9 cellular contexts compared by ENCODE assay signal in genomic region chr2:98731709-98732349, GRCh38. TPM values are rescaled to one million over a fixed set of nuclear protein-coding genes. Genes with fewer than 3 reads are reported as not detected.
DNase-seq lines count a peak whose midpoint lies in the region; ATAC-seq, FAIRE-seq and TF ChIP-seq lines count a peak whose summit lies in the region.
"Had no signal": no experiment of that assay in that cellular context is flagged by ENCODE, and none has a peak within 500 bp of the region (broad histone marks: within the 10 kb centered on the region; RNA-seq: fewer than 3 reads in every experiment).

No MANE protein-coding gene starts in this region.

- no peaks in the 10 kb centered on the region for H3K4me1 ChIP-seq in A673 (ENCODE audit: insufficient read depth, low read length, poor library complexity, severe bottlenecking)
- peaks cover 0 to 14% of the 10 kb centered on the region in 2 experiments; a peak in 3 of 5 replicates for H3K4me1 ChIP-seq in K562 (replicated peaks in 1 of 2; ENCODE audit: control insufficient read depth in 2 of 2, insufficient read depth in 2 of 2, low read length in 2 of 2)
- no peaks in the 10 kb centered on the region for H3K4me1 ChIP-seq in mesendoderm (ENCODE audit: control insufficient read depth, low read depth, low read length)

- WGBS in K562 (ENCODE audit: insufficient coverage, low coverage, missing lambda C conversion rate): 21% methylated on average over 13 of the region's 13 CpGs
- WGBS in mesendoderm (ENCODE audit: extremely low coverage, insufficient coverage, low lambda C conversion rate): no CpG with 5 or more reads among the region's 13 CpGs

- H3K27me3 ChIP-seq in A673 (replicated peaks; ENCODE audit: insufficient read depth, low read depth, low read length, poor library complexity) (peaks cover 60% of the 10 kb centered on the region), HL-60 (ENCODE audit: insufficient read depth, poor library complexity, severe bottlenecking) (no peaks in the 10 kb centered on the region), K562 (ENCODE audit: control insufficient read depth in 2 of 2, insufficient read depth in 2 of 2, low read length in 2 of 2) (peaks cover 13 to 15% of the 10 kb centered on the region in 2 experiments), mesendoderm (ENCODE audit: insufficient read depth, low read length, poor library complexity) (peaks cover 16% of the 10 kb centered on the region)

- no peak for TF ChIP-seq RAD21 in K562 (CRISPR knock-in tag; conservative IDR thresholded peaks at IDR 0.05 in 1 of 2, IDR thresholded peaks at IDR 0.05 in 1 of 2)

- peak overlapping the region; percentile 37 for H3K4ac ChIP-seq in mesendoderm (ENCODE audit: low read depth, low read length)

- no peak overlapping the region for H2BK120ac ChIP-seq in mesendoderm (ENCODE audit: low read depth, low read length)

- H3K56ac ChIP-seq in mesendoderm (ENCODE audit: low read length): peak overlapping the region; percentile 52

- no peak overlapping the region for H3K27ac ChIP-seq in A673 (ENCODE audit: low read depth, low read length, poor library complexity, severe bottlenecking)
- H3K27ac ChIP-seq in HL-60 (replicated peaks): peak overlapping the region; percentile 82
- H3K27ac ChIP-seq in K562 (ENCODE audit: extremely low read depth, low read depth, low read length): no peak overlapping the region
- no peak overlapping the region for H3K27ac ChIP-seq in mesendoderm (ENCODE audit: low read depth, low read length)
- H3K27ac ChIP-seq: epithelial cell of prostate had no signal

- POLR2A ChIA-PET in A673 (lab: Charles Lee; ENCODE audit: low non-redundant PET): no interaction called here
- POLR2A ChIA-PET in K562 (lab: Yijun Ruan, JAX): interaction anchor here (1.1 kb wide), 1 partner anchor 124 kb away, joined by 3 read pairs; no protein-coding TSS in a partner anchor

- TF ChIP-seq CTCF in A673 (conservative IDR thresholded peaks at IDR 0.05; ENCODE audit: low read depth, low read length): no peak
- TF ChIP-seq CTCF in HL-60 (IDR thresholded peaks at IDR 0.05; ENCODE audit: insufficient read depth, low read length): no peak
- TF ChIP-seq CTCF in K562 (IDR thresholded peaks at IDR 0.05 in 2 of 3, conservative IDR thresholded peaks at IDR 0.05 in 1 of 3; ENCODE audit: insufficient read depth in 2 of 3, low read depth in 1 of 3, low read length in 3 of 3): no peak

- no peak overlapping the region for H2BK15ac ChIP-seq in mesendoderm (replicated peaks; ENCODE audit: low read depth)

- intact Hi-C loops in A673 (cut with micrococcal nuclease; ENCODE audit: unreplicated experiment): no loop called here
- intact Hi-C loops in K562 (cut with micrococcal nuclease): no loop called here

- TF ChIP-seq EP300 in K562 (IDR thresholded peaks at IDR 0.05; ENCODE audit: low read length): no peak

- no peak overlapping the region for H4K5ac ChIP-seq in mesendoderm (ENCODE audit: low read length)

- DNase-seq in A673 (ENCODE audit: low spot score) (no peak), HL-60 (ENCODE audit: low read depth in 1 of 2, low spot score in 1 of 2) (peak in 1 of 2 experiments; percentile 49), K562 (ENCODE audit: extremely low read depth in 1 of 4, low spot score in 3 of 4) (no peak), mesendoderm (no peak), germinal center (ENCODE audit: low spot score) (no peak), kidney tubule cell (ENCODE audit: low spot score) (no peak), GDM1 (lab: John Stamatoyannopoulos, UW) (no peak)
- DNase-seq in stimulated activated CD4-positive, alpha-beta T cell treated with anti-CD3 and anti-CD28 coated beads, Interleukin-4, amount 100 ng/mL, for 4 hours: no peak

- H3K18ac ChIP-seq in mesendoderm (ENCODE audit: low read length): peak overlapping the region; percentile 64

- CTCF ChIA-PET in A673 (lab: Charles Lee) (no interaction called here), K562 (lab: Yijun Ruan, JAX; ENCODE audit: low intra/inter-chr PET ratio) (no interaction called here)

- H3K4me3 ChIP-seq in A673 (ENCODE audit: low read depth, low read length, poor library complexity, severe bottlenecking) (peak overlapping the region; percentile 46), HL-60 (replicated peaks; ENCODE audit: insufficient read depth, low read length) (peak overlapping the region; percentile 58), K562 (peak overlapping the region; percentile 41; the same call in 1 of the 2 replicates), mesendoderm (ENCODE audit: low read length) (peak overlapping the region; percentile 11)

- BruUV-seq in A673 (replicated peaks; lab: Mats Ljungman, UMichigan): no TSS peak
- BruUV-seq in K562 (replicated peaks; lab: Mats Ljungman, UMichigan): no TSS peak

- H2AFZ ChIP-seq in K562 (ENCODE audit: low read depth, low read length): peak overlapping the region; percentile 55

- no peak for ATAC-seq in K562

- in situ Hi-C loops in K562 (cut with MboI): no loop called here

- H3K9ac ChIP-seq in K562 (ENCODE audit: insufficient read depth in 1 of 2, low read depth in 2 of 2, low read length in 2 of 2) (peak overlapping the region in 1 of 2 experiments; percentile 76; a peak in 1 of 4 replicates), mesendoderm (ENCODE audit: low read length) (peak overlapping the region; percentile 37)

- H3K36me3 ChIP-seq in A673 (ENCODE audit: insufficient read depth, low read length, poor library complexity, severe bottlenecking): no peaks in the 10 kb centered on the region
- H3K36me3 ChIP-seq in K562 (ENCODE audit: control insufficient read depth, insufficient read depth, low read length): no peaks in the 10 kb centered on the region
- no peaks in the 10 kb centered on the region for H3K36me3 ChIP-seq in mesendoderm (ENCODE audit: control insufficient read depth, insufficient read depth, low read length)

- H4K8ac ChIP-seq in mesendoderm (ENCODE audit: low read depth, low read length): no peak overlapping the region

- no peak overlapping the region for H2BK5ac ChIP-seq in mesendoderm (ENCODE audit: low read length)

- no peak for FAIRE-seq in K562 (lab: Jason Lieb, UNC)

- H3K79me2 ChIP-seq in K562 (ENCODE audit: control insufficient read depth, insufficient read depth, low read length) (no peaks in the 10 kb centered on the region), mesendoderm (ENCODE audit: control insufficient read depth, insufficient read depth, low read length) (no peaks in the 10 kb centered on the region)

- no peaks in the 10 kb centered on the region for H3K9me1 ChIP-seq in K562 (ENCODE audit: control insufficient read depth, insufficient read depth, low read length)

- H3K79me1 ChIP-seq in mesendoderm (ENCODE audit: low read length): no peaks in the 10 kb centered on the region

- H4K20me1 ChIP-seq in K562 (replicated peaks; ENCODE audit: control insufficient read depth, insufficient read depth, low read length): no peaks in the 10 kb centered on the region

- H3K4me2 ChIP-seq in K562 (ENCODE audit: insufficient read depth, low read length) (no peak overlapping the region), mesendoderm (ENCODE audit: low read length) (peak overlapping the region; percentile 46)

- no peaks in the 10 kb centered on the region for H3K9me3 ChIP-seq in A673 (ENCODE audit: low read depth, low read length, poor library complexity, severe bottlenecking)
- no peaks in the 10 kb centered on the region for H3K9me3 ChIP-seq in K562 (replicated peaks; ENCODE audit: control insufficient read depth, insufficient read depth, low read depth, low read length)

- H2AK5ac ChIP-seq in mesendoderm (ENCODE audit: low read length): no peak overlapping the region

- TF ChIP-seq POLR2A in K562 (conservative IDR thresholded peaks at IDR 0.05): no peak

- no peak overlapping the region for H3K23ac ChIP-seq in mesendoderm (ENCODE audit: low read length)

TF ChIP-seq in K562, 482 proteins besides CTCF, POLR2A, EP300 and RAD21 (continues in another document):
- TF ChIP-seq TCF7L2 (IDR thresholded peaks at IDR 0.05; ENCODE audit: low read depth, low read length) (no peak), GTF2E2 (tag; IDR thresholded peaks at IDR 0.05) (no peak), ZNF507 (tag; conservative IDR thresholded peaks at IDR 0.05) (no peak), HMGXB4 (CRISPR knock-in tag; IDR thresholded peaks at IDR 0.05) (no peak), SP2 (IDR thresholded peaks at IDR 0.05; ENCODE audit: extremely low read depth, low read depth, low read length, poor library complexity, severe bottlenecking) (no peak)

RNA-seq across cellular contexts. Expression of gene MGAT4A, which starts 0.9 kb away (rescaled TPM):
- total RNA-seq in A673 (2021): 0.09 and 0.39 TPM in 2 replicates
- total RNA-seq in K562 (2011; cell fraction: chromatin; rRNA removed; ENCODE audit: low replicate concordance): 0.09 and 1.2 TPM in 2 replicates
- under 0.01 TPM in 1 of 2 replicates, not detected in the other for total RNA-seq in K562 (2011; cell fraction: nucleolus; rRNA removed)
- total RNA-seq in K562 (2011; cell fraction: nucleoplasm; rRNA removed): 0.15 and 0.29 TPM in 2 replicates
- 0.53 TPM in 1 of 2 replicates, not detected in the other for total RNA-seq in K562 (2014; rRNA removed)
- 0.18 and 0.67 TPM in 2 replicates for total RNA-seq in K562 (2014; rRNA removed; fragmentation: Illumina TruSeq; extraction: Trizol)
- 0.08 and 0.11 TPM in 2 replicates for total RNA-seq in K562 (2015; rRNA removed; fragmentation: Illumina TruSeq; extraction: Trizol)
- total RNA-seq in K562 (2021): 0.35 and 0.38 TPM in 2 replicates
- polyA plus RNA-seq in K562 (2011; rRNA removed): 0.11 and 0.28 TPM in 2 replicates
- 0.06 and 0.24 TPM in 2 replicates for polyA plus RNA-seq in K562 (2011; cell fraction: cytosol; rRNA removed)
- 0.01 and 0.14 TPM in 2 replicates for polyA plus RNA-seq in K562 (2011; cell fraction: nucleus; rRNA removed)
- polyA plus RNA-seq in K562 (2012): 0.15 and 0.20 TPM in 2 replicates
- 0.03 and 0.10 TPM in 2 replicates for polyA plus RNA-seq in K562 (2014; fragmentation: Illumina TruSeq; extraction: Trizol)
- polyA plus RNA-seq in K562 (2014; fragmentation: Nextera tagmentation; extraction: Ambion mirVana): under 1 TPM in 1 of 2 experiments, not detected in 1; 0.03 TPM
- 0.53 TPM in 1 of 2 replicates, not detected in the other for polyA plus RNA-seq in K562 (2014; rRNA removed)
- polyA minus RNA-seq in K562 (2011; rRNA and poly(A)+ RNA removed): 0.14 and 0.21 TPM in 2 replicates
- 0.57 TPM in 1 of 2 replicates, not detected in the other for polyA minus RNA-seq in K562 (2011; cell fraction: cytosol; rRNA and poly(A)+ RNA removed)
- 0.22 TPM in 1 of 2 replicates, not detected in the other for polyA minus RNA-seq in K562 (2011; cell fraction: nucleus; rRNA and poly(A)+ RNA removed)
- 0.55 TPM for polyA plus RNA-seq in mesendoderm (2013, experiment 1 of 2)
- 0.70 TPM for polyA plus RNA-seq in mesendoderm (2013, experiment 2 of 2)
